Comparison of ENCODE assay signal across 2 cellular contexts in the genomic region with DNA sequence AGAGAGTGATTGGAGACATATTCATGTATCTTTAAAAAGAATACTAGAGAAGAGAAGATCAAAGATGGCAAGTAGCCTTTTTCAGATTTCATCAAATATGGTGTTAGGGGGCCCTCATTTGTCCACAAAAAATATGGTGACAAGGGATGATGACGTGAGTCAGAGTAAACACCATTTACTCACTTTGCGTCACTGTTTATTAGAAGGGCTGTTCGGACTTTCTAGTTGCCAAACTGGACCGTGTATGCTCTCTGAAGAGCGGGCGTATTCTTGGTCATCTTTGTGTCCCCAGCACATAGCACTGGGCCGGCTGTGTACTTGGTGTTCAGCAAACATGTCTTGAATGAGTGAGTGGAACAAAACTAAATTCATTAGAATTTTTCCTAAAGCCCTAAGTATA.
TF ChIP-seq lines count a peak whose summit lies in the region.

No MANE protein-coding gene starts in this region.

TF ChIP-seq in WTC11, 78 proteins besides CTCF, POLR2A, EP300 and RAD21 (continued from another document):
- TF ChIP-seq, protein P1, sequence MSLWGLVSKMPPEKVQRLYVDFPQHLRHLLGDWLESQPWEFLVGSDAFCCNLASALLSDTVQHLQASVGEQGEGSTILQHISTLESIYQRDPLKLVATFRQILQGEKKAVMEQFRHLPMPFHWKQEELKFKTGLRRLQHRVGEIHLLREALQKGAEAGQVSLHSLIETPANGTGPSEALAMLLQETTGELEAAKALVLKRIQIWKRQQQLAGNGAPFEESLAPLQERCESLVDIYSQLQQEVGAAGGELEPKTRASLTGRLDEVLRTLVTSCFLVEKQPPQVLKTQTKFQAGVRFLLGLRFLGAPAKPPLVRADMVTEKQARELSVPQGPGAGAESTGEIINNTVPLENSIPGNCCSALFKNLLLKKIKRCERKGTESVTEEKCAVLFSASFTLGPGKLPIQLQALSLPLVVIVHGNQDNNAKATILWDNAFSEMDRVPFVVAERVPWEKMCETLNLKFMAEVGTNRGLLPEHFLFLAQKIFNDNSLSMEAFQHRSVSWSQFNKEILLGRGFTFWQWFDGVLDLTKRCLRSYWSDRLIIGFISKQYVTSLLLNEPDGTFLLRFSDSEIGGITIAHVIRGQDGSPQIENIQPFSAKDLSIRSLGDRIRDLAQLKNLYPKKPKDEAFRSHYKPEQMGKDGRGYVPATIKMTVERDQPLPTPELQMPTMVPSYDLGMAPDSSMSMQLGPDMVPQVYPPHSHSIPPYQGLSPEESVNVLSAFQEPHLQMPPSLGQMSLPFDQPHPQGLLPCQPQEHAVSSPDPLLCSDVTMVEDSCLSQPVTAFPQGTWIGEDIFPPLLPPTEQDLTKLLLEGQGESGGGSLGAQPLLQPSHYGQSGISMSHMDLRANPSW (CRISPR knock-in tag; conservative IDR thresholded peaks at IDR 0.05; ENCODE audit: low read depth), result no peak
- TF ChIP-seq, protein P2, sequence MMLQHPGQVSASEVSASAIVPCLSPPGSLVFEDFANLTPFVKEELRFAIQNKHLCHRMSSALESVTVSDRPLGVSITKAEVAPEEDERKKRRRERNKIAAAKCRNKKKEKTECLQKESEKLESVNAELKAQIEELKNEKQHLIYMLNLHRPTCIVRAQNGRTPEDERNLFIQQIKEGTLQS (CRISPR knock-in tag; conservative IDR thresholded peaks at IDR 0.05), result no peak
- 0 out of 2 replicates have a peak, but pooled peaks have one; percentile 44 for TF ChIP-seq GABPB1 (CRISPR knock-in tag; IDR thresholded peaks at IDR 0.05)

TF ChIP-seq in HepG2, 621 proteins besides CTCF, POLR2A, EP300 and RAD21 (continued from another document and continues in another):
- TF ChIP-seq ZNF160 (CRISPR knock-in tag; IDR thresholded peaks at IDR 0.05) (no peak), ZNF776 (CRISPR knock-in tag; IDR thresholded peaks at IDR 0.05) (no peak), SALL2 (CRISPR knock-in tag; IDR thresholded peaks at IDR 0.05) (no peak), PCBP2 (optimal IDR thresholded peaks at IDR 0.05; ENCODE audit: low read depth, low read length, poor library complexity, severe bottlenecking) (no peak), ZNF12 (CRISPR knock-in tag; IDR thresholded peaks at IDR 0.05) (no peak), ZNF780A (CRISPR knock-in tag; IDR thresholded peaks at IDR 0.05) (no peak), ZMYM4 (CRISPR knock-in tag; IDR thresholded peaks at IDR 0.05) (no peak), ZHX2 (IDR thresholded peaks at IDR 0.05; ENCODE audit: low read depth) (peak; percentile 70), ZHX2 (CRISPR knock-in tag; IDR thresholded peaks at IDR 0.05; ENCODE audit: borderline replicate concordance) (no peak), EZH2 (conservative IDR thresholded peaks at IDR 0.05; ENCODE audit: low read depth, low read length) (no peak), ZNF660 (CRISPR knock-in tag; IDR thresholded peaks at IDR 0.05; ENCODE audit: borderline replicate concordance, low read depth) (no peak), ZNF260 (CRISPR knock-in tag; IDR thresholded peaks at IDR 0.05; ENCODE audit: borderline replicate concordance, low read depth) (no peak), RBAK (CRISPR knock-in tag; IDR thresholded peaks at IDR 0.05) (no peak), ZNF274 (CRISPR knock-in tag; IDR thresholded peaks at IDR 0.05) (no peak), MEIS2 (CRISPR knock-in tag; IDR thresholded peaks at IDR 0.05) (no peak), ZNF367 (CRISPR knock-in tag; IDR thresholded peaks at IDR 0.05; ENCODE audit: borderline replicate concordance) (no peak), ZNF652 (CRISPR knock-in tag; IDR thresholded peaks at IDR 0.05; ENCODE audit: borderline replicate concordance, low read depth) (no peak), ZMAT3 (CRISPR knock-in tag; conservative IDR thresholded peaks at IDR 0.05) (no peak), CENPX (CRISPR knock-in tag; IDR thresholded peaks at IDR 0.05) (no peak), BORCS8-MEF2B (CRISPR knock-in tag; IDR thresholded peaks at IDR 0.05) (no peak), ETV5 (CRISPR knock-in tag; IDR thresholded peaks at IDR 0.05; ENCODE audit: borderline replicate concordance) (no peak), PITX1 (CRISPR knock-in tag; IDR thresholded peaks at IDR 0.05) (no peak), GABPB1 (CRISPR knock-in tag; IDR thresholded peaks at IDR 0.05) (no peak), HOMEZ (CRISPR knock-in tag; IDR thresholded peaks at IDR 0.05; ENCODE audit: low read depth) (peak; percentile 46; the same call in 1 of the 2 replicates)
- TF ChIP-seq, protein P3, sequence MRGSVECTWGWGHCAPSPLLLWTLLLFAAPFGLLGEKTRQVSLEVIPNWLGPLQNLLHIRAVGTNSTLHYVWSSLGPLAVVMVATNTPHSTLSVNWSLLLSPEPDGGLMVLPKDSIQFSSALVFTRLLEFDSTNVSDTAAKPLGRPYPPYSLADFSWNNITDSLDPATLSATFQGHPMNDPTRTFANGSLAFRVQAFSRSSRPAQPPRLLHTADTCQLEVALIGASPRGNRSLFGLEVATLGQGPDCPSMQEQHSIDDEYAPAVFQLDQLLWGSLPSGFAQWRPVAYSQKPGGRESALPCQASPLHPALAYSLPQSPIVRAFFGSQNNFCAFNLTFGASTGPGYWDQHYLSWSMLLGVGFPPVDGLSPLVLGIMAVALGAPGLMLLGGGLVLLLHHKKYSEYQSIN (CRISPR knock-in tag; IDR thresholded peaks at IDR 0.05; ENCODE audit: borderline replicate concordance), result no peak
- TF ChIP-seq, protein P4, sequence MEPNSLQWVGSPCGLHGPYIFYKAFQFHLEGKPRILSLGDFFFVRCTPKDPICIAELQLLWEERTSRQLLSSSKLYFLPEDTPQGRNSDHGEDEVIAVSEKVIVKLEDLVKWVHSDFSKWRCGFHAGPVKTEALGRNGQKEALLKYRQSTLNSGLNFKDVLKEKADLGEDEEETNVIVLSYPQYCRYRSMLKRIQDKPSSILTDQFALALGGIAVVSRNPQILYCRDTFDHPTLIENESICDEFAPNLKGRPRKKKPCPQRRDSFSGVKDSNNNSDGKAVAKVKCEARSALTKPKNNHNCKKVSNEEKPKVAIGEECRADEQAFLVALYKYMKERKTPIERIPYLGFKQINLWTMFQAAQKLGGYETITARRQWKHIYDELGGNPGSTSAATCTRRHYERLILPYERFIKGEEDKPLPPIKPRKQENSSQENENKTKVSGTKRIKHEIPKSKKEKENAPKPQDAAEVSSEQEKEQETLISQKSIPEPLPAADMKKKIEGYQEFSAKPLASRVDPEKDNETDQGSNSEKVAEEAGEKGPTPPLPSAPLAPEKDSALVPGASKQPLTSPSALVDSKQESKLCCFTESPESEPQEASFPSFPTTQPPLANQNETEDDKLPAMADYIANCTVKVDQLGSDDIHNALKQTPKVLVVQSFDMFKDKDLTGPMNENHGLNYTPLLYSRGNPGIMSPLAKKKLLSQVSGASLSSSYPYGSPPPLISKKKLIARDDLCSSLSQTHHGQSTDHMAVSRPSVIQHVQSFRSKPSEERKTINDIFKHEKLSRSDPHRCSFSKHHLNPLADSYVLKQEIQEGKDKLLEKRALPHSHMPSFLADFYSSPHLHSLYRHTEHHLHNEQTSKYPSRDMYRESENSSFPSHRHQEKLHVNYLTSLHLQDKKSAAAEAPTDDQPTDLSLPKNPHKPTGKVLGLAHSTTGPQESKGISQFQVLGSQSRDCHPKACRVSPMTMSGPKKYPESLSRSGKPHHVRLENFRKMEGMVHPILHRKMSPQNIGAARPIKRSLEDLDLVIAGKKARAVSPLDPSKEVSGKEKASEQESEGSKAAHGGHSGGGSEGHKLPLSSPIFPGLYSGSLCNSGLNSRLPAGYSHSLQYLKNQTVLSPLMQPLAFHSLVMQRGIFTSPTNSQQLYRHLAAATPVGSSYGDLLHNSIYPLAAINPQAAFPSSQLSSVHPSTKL (CRISPR knock-in tag; IDR thresholded peaks at IDR 0.05), result 0 out of 2 replicates have a peak, but pooled peaks have one; percentile 30
- TF ChIP-seq, protein P2 (CRISPR knock-in tag; IDR thresholded peaks at IDR 0.05), result peak; percentile 68; the same call in 1 of the 2 replicates
- TF ChIP-seq, protein P5, sequence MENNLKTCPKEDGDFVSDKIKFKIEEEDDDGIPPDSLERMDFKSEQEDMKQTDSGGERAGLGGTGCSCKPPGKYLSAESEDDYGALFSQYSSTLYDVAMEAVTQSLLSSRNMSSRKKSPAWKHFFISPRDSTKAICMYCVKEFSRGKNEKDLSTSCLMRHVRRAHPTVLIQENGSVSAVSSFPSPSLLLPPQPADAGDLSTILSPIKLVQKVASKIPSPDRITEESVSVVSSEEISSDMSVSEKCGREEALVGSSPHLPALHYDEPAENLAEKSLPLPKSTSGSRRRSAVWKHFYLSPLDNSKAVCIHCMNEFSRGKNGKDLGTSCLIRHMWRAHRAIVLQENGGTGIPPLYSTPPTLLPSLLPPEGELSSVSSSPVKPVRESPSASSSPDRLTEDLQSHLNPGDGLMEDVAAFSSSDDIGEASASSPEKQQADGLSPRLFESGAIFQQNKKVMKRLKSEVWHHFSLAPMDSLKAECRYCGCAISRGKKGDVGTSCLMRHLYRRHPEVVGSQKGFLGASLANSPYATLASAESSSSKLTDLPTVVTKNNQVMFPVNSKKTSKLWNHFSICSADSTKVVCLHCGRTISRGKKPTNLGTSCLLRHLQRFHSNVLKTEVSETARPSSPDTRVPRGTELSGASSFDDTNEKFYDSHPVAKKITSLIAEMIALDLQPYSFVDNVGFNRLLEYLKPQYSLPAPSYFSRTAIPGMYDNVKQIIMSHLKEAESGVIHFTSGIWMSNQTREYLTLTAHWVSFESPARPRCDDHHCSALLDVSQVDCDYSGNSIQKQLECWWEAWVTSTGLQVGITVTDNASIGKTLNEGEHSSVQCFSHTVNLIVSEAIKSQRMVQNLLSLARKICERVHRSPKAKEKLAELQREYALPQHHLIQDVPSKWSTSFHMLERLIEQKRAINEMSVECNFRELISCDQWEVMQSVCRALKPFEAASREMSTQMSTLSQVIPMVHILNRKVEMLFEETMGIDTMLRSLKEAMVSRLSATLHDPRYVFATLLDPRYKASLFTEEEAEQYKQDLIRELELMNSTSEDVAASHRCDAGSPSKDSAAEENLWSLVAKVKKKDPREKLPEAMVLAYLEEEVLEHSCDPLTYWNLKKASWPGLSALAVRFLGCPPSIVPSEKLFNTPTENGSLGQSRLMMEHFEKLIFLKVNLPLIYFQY (CRISPR knock-in tag; IDR thresholded peaks at IDR 0.05; ENCODE audit: borderline replicate concordance), result no peak; the same call in 1 of the 2 replicates
